Comparison of ENCODE assay signal across 8 cellular contexts in genomic region chr11:2533642-2534115, GRCh38.
DNase-seq lines count a peak whose midpoint lies in the region; ATAC-seq and TF ChIP-seq lines count a peak whose summit lies in the region.

No MANE protein-coding gene starts in this region.

- H3K27ac ChIP-seq in mesendoderm (ENCODE audit: low read depth, low read length), result peak overlapping the region; percentile 4
- H3K27ac ChIP-seq in tibial nerve, result peak overlapping the region in 2 of 4 donors; percentile 2 to 60

- H3K4me1 Mint-ChIP-seq in activated naive CD4-positive, alpha-beta T cell treated with anti-CD3 and anti-CD28 coated beads, Interleukin-2, amount 10 ng/mL, durations not matched to agents 7 days and 5 days, result peaks cover 16% of the 10 kb centered on the region
- peaks cover 10% of the 10 kb centered on the region for H3K4me1 Mint-ChIP-seq in activated CD4-positive, alpha-beta memory T cell treated with anti-CD3 and anti-CD28 coated beads for 36 hours (ENCODE audit: low read depth)

- no peak overlapping the region for H4K5ac ChIP-seq in mesendoderm (ENCODE audit: low read length)

- peak overlapping the region; percentile 25 for H3K4ac ChIP-seq in mesendoderm (ENCODE audit: low read depth, low read length)

- no peak for ATAC-seq in HG03469 (IDR thresholded peaks at IDR 0.05; ENCODE audit: unreplicated experiment)

- intact Hi-C loops in activated CD4-positive, alpha-beta memory T cell treated with anti-CD3 and anti-CD28 coated beads for 36 hours (cut with micrococcal nuclease), result loop anchor here (1.0 to 5.0 kb wide), 4 partner anchors 86 to 559 kb away; partner anchors contain the start of gene KCNQ1

- no peaks in the 10 kb centered on the region for H3K79me2 ChIP-seq in mesendoderm (ENCODE audit: control insufficient read depth, insufficient read depth, low read length)

- TF ChIP-seq POLR2A in tibial nerve (IDR thresholded peaks at IDR 0.05), result no peak

- peaks cover 5% of the 10 kb centered on the region for H3K4me1 ChIP-seq in mesendoderm (ENCODE audit: control insufficient read depth, low read depth, low read length)
- peaks cover 0 to 30% (median 14%) of the 10 kb centered on the region in 4 donors for H3K4me1 ChIP-seq in tibial nerve

- H3K9ac ChIP-seq in mesendoderm (ENCODE audit: low read length), result peak overlapping the region; percentile 58

- H3K4me3 Mint-ChIP-seq in activated naive CD4-positive, alpha-beta T cell treated with anti-CD3 and anti-CD28 coated beads, Interleukin-2, amount 10 ng/mL, durations not matched to agents 7 days and 5 days, result no peak overlapping the region
- no peak overlapping the region for H3K4me3 Mint-ChIP-seq in activated CD4-positive, alpha-beta memory T cell treated with anti-CD3 and anti-CD28 coated beads for 36 hours

- TF ChIP-seq EP300 in tibial nerve (IDR thresholded peaks at IDR 0.05), result peak; percentile 24 to 39

- peaks cover 5% of the 10 kb centered on the region for H3K27me3 Mint-ChIP-seq in activated naive CD4-positive, alpha-beta T cell treated with anti-CD3 and anti-CD28 coated beads, Interleukin-2, amount 10 ng/mL, durations not matched to agents 7 days and 5 days
- no peaks in the 10 kb centered on the region for H3K27me3 Mint-ChIP-seq in activated CD4-positive, alpha-beta memory T cell treated with anti-CD3 and anti-CD28 coated beads for 36 hours

- no peaks in the 10 kb centered on the region for H3K9me3 Mint-ChIP-seq in activated naive CD4-positive, alpha-beta T cell treated with anti-CD3 and anti-CD28 coated beads, Interleukin-2, amount 10 ng/mL, durations not matched to agents 7 days and 5 days
- H3K9me3 Mint-ChIP-seq in activated CD4-positive, alpha-beta memory T cell treated with anti-CD3 and anti-CD28 coated beads for 36 hours, result no peaks in the 10 kb centered on the region

- CTCF ChIA-PET in activated naive CD4-positive, alpha-beta T cell treated with anti-CD3 and anti-CD28 coated beads, Interleukin-2, amount 10 ng/mL, durations not matched to agents 7 days and 5 days (lab: Charles Lee), result interaction anchor here (0.6 to 8.3 kb wide), 22 partner anchors 14 to 875 kb away, joined by 3 to 344 read pairs (median 5); partner anchors contain the start of genes CDKN1C, KCNQ1 and PHLDA2
- CTCF ChIA-PET in activated CD4-positive, alpha-beta memory T cell treated with anti-CD3 and anti-CD28 coated beads for 36 hours (lab: Charles Lee), result interaction anchor here (0.6 to 9.5 kb wide), 28 partner anchors 9 to 558 kb away, joined by 3 to 532 read pairs (median 6); partner anchors contain the start of genes C11orf21, CDKN1C, PHLDA2 and TSPAN32

- no peak overlapping the region for H2BK5ac ChIP-seq in mesendoderm (ENCODE audit: low read length)

- peak overlapping the region; percentile 24 for H3K18ac ChIP-seq in mesendoderm (ENCODE audit: low read length)

- H3K4me3 ChIP-seq in mesendoderm (ENCODE audit: low read length), result no peak overlapping the region
- peak overlapping the region in 1 of 4 donors; percentile 38 for H3K4me3 ChIP-seq in tibial nerve

- no peaks in the 10 kb centered on the region for H3K36me3 ChIP-seq in mesendoderm (ENCODE audit: control insufficient read depth, insufficient read depth, low read length)
- no peaks in the 10 kb centered on the region for H3K36me3 ChIP-seq in tibial nerve

- POLR2A ChIA-PET in activated CD4-positive, alpha-beta memory T cell treated with anti-CD3 and anti-CD28 coated beads for 36 hours (lab: Charles Lee), result interaction anchor here (1.0 to 2.7 kb wide), 2 partner anchors 355 to 359 kb away, joined by 6 to 9 read pairs; no protein-coding TSS in a partner anchor

- peak; percentile 39 for DNase-seq in activated naive CD4-positive, alpha-beta T cell treated with anti-CD3 and anti-CD28 coated beads, Interleukin-2, amount 10 ng/mL, durations not matched to agents 7 days and 5 days
- DNase-seq in activated naive CD4-positive, alpha-beta T cell treated with Interleukin-2 at 50 U/mL for 16 hours, result no peak
- DNase-seq in SIG-M5 treated with dmso at 0.1 percent for 504 hours (lab: John Stamatoyannopoulos, UW; ENCODE audit: unreplicated experiment) (peak; percentile 60), ecto neural progenitor cell (ENCODE audit: low spot score) (peak; percentile 85), mesendoderm (peak; percentile 97), tibial nerve (ENCODE audit: low spot score in 2 of 2) (peak; percentile 66)
- DNase-seq in activated CD4-positive, alpha-beta memory T cell treated with anti-CD3 and anti-CD28 coated beads for 36 hours, result no peak

- peak overlapping the region; percentile 16 for H2AK5ac ChIP-seq in mesendoderm (ENCODE audit: low read length)

- no peak overlapping the region for H3K4me2 ChIP-seq in mesendoderm (ENCODE audit: low read length)

- WGBS in mesendoderm (ENCODE audit: extremely low coverage, insufficient coverage, low lambda C conversion rate), result no CpG with 5 or more reads among the region's 18 CpGs
- 22% methylated on average over 18 of the region's 18 CpGs for WGBS in tibial nerve, 2 donors

- peak overlapping the region; percentile 85 for H3K56ac ChIP-seq in mesendoderm (ENCODE audit: low read length)

- H2BK15ac ChIP-seq in mesendoderm (replicated peaks; ENCODE audit: low read depth), result no peak overlapping the region

- H3K27me3 ChIP-seq in mesendoderm (ENCODE audit: insufficient read depth, low read length, poor library complexity) (no peaks in the 10 kb centered on the region), tibial nerve (no peaks in the 10 kb centered on the region)

- no peak overlapping the region for H2BK120ac ChIP-seq in mesendoderm (ENCODE audit: low read depth, low read length)

- no peaks in the 10 kb centered on the region for H3K9me3 ChIP-seq in tibial nerve

- no peak overlapping the region for H3K27ac Mint-ChIP-seq in activated naive CD4-positive, alpha-beta T cell treated with anti-CD3 and anti-CD28 coated beads, Interleukin-2, amount 10 ng/mL, durations not matched to agents 7 days and 5 days
- H3K27ac Mint-ChIP-seq in activated CD4-positive, alpha-beta memory T cell treated with anti-CD3 and anti-CD28 coated beads for 36 hours, result no peak overlapping the region

- no peak overlapping the region for H4K8ac ChIP-seq in mesendoderm (ENCODE audit: low read depth, low read length)

- H3K23ac ChIP-seq in mesendoderm (ENCODE audit: low read length), result no peak overlapping the region

- H3K79me1 ChIP-seq in mesendoderm (ENCODE audit: low read length), result no peaks in the 10 kb centered on the region

- TF ChIP-seq CTCF in tibial nerve (IDR thresholded peaks at IDR 0.05), result no peak

- peaks cover 1% of the 10 kb centered on the region for H3K36me3 Mint-ChIP-seq in activated naive CD4-positive, alpha-beta T cell treated with anti-CD3 and anti-CD28 coated beads, Interleukin-2, amount 10 ng/mL, durations not matched to agents 7 days and 5 days
- no peaks in the 10 kb centered on the region for H3K36me3 Mint-ChIP-seq in activated CD4-positive, alpha-beta memory T cell treated with anti-CD3 and anti-CD28 coated beads for 36 hours

Comparison
In these comparisons a context has a peak if more than half of its experiments do, and no peak if none do; other contexts are left out.
1. DNase-seq: peak in activated naive CD4-positive, alpha-beta T cell treated with anti-CD3 and anti-CD28 coated beads, Interleukin-2, amount 10 ng/mL, durations not matched to agents 7 days and 5 days (single experiment), SIG-M5 treated with dmso at 0.1 percent for 504 hours (single experiment), ecto neural progenitor cell (single experiment), mesendoderm (single experiment) and tibial nerve (2 of 2); none in activated naive CD4-positive, alpha-beta T cell treated with Interleukin-2 at 50 U/mL for 16 hours (single experiment) and activated CD4-positive, alpha-beta memory T cell treated with anti-CD3 and anti-CD28 coated beads for 36 hours (single experiment).